1 cellular context compared by ENCODE assay signal in genomic region chr6:53805725-53806124, GRCh38.
TF ChIP-seq lines count a peak whose summit lies in the region.

No MANE protein-coding gene starts in this region.

TF ChIP-seq in IMR-90, 13 proteins besides CTCF, POLR2A, EP300 and RAD21:
- TF ChIP-seq BHLHE40 (IDR thresholded peaks at IDR 0.05; ENCODE audit: low read depth, low read length) (no peak), CEBPB (IDR thresholded peaks at IDR 0.05; ENCODE audit: low read depth, low read length) (no peak), CHD1 (IDR thresholded peaks at IDR 0.05; ENCODE audit: low read depth, low read length) (no peak), SMC3 (IDR thresholded peaks at IDR 0.05; ENCODE audit: low read depth, low read length) (no peak), NFE2L2 (IDR thresholded peaks at IDR 0.05; ENCODE audit: low read depth, low read length) (no peak), RCOR1 (IDR thresholded peaks at IDR 0.05; ENCODE audit: insufficient replicate concordance, low read length) (no peak), MXI1 (IDR thresholded peaks at IDR 0.05; ENCODE audit: borderline replicate concordance, low read depth, low read length) (no peak), MAFK (IDR thresholded peaks at IDR 0.05; ENCODE audit: low read depth, low read length) (no peak), FOS (IDR thresholded peaks at IDR 0.05; ENCODE audit: low read depth, low read length) (no peak), RFX5 (IDR thresholded peaks at IDR 0.05; ENCODE audit: low read depth, low read length) (no peak), MAZ (IDR thresholded peaks at IDR 0.05; ENCODE audit: borderline replicate concordance, low read depth, low read length) (no peak)
- TF ChIP-seq, protein P1, sequence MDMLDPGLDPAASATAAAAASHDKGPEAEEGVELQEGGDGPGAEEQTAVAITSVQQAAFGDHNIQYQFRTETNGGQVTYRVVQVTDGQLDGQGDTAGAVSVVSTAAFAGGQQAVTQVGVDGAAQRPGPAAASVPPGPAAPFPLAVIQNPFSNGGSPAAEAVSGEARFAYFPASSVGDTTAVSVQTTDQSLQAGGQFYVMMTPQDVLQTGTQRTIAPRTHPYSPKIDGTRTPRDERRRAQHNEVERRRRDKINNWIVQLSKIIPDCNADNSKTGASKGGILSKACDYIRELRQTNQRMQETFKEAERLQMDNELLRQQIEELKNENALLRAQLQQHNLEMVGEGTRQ (IDR thresholded peaks at IDR 0.05; ENCODE audit: low read depth, low read length), result no peak
- TF ChIP-seq, protein P2, sequence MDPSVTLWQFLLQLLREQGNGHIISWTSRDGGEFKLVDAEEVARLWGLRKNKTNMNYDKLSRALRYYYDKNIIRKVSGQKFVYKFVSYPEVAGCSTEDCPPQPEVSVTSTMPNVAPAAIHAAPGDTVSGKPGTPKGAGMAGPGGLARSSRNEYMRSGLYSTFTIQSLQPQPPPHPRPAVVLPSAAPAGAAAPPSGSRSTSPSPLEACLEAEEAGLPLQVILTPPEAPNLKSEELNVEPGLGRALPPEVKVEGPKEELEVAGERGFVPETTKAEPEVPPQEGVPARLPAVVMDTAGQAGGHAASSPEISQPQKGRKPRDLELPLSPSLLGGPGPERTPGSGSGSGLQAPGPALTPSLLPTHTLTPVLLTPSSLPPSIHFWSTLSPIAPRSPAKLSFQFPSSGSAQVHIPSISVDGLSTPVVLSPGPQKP (IDR thresholded peaks at IDR 0.05; ENCODE audit: borderline replicate concordance, low read depth, low read length), result no peak
TF ChIP-seq in IMR-90: peak in this region for 0.
